ENCODE assay signal across 15 cellular contexts in genomic region chr10:34742456-34742855, GRCh38.
DNase-seq lines count a peak whose midpoint lies in the region; FAIRE-seq and TF ChIP-seq lines count a peak whose summit lies in the region.
"Had no signal": no experiment of that assay in that cellular context is flagged by ENCODE, and none has a peak within 500 bp of the region (broad histone marks: within the 10 kb centered on the region; RNA-seq: fewer than 3 reads in every experiment).

No MANE protein-coding gene starts in this region.

- peaks cover 25% of the 10 kb centered on the region for H4K20me1 ChIP-seq in Loucy (ENCODE audit: insufficient read depth, low read length, poor library complexity, severe bottlenecking)

- H2AFZ ChIP-seq in Loucy (ENCODE audit: low read length), result no peak overlapping the region
- H2AFZ ChIP-seq: PC-9 had no signal

- peak overlapping the region; percentile 67 to 68 for H3K27ac ChIP-seq in breast epithelium
- peak overlapping the region; percentile 91 for H3K27ac ChIP-seq in rectal smooth muscle tissue (ENCODE audit: low read depth, low read length)
- no peak overlapping the region for H3K27ac ChIP-seq in WERI-Rb-1
- H3K27ac ChIP-seq: C4-2B, PC-9, SJSA1 had no signal

- peaks cover 97% of the 10 kb centered on the region for H3K79me2 ChIP-seq in Loucy (ENCODE audit: insufficient read depth, low read length)

- DNase-seq in ELR (ENCODE audit: low read depth), result peak; percentile 72
- no peak for DNase-seq in breast epithelium (ENCODE audit: low spot score in 2 of 2)
- no peak for DNase-seq in WERI-Rb-1
- DNase-seq in NCI-H1436 treated with DMSO at 0.1 percent for 48 hours (lab: John Stamatoyannopoulos, UW), result no peak
- no peak for DNase-seq in H54 (ENCODE audit: insufficient read length, low spot score)
- DNase-seq in effector CD8-positive, alpha-beta T cell (lab: John Stamatoyannopoulos, UW), result no peak
- DNase-seq: GOT3, NCI-H146, NCI-H2081 treated with DMSO at 0.1 percent for 48 hours, NCI-H524, PC-9 had no signal

- peak overlapping the region; percentile 0 for H3K4me2 ChIP-seq in Loucy (ENCODE audit: low read depth, low read length, poor library complexity, severe bottlenecking)
- H3K4me2 ChIP-seq: PC-9 had no signal

- no peak for FAIRE-seq in H54 (lab: Jason Lieb, UNC)

- H3K9ac ChIP-seq in Loucy (ENCODE audit: low read depth, low read length, poor library complexity, severe bottlenecking) (no peak overlapping the region), rectal smooth muscle tissue (ENCODE audit: low read length) (no peak overlapping the region)

- no peaks in the 10 kb centered on the region for H3K36me3 ChIP-seq in Loucy (ENCODE audit: insufficient read depth, low read length)
- H3K36me3 ChIP-seq in breast epithelium, result no peaks in the 10 kb centered on the region
- H3K36me3 ChIP-seq in rectal smooth muscle tissue (ENCODE audit: control insufficient read depth, insufficient read depth, low read length), result no peaks in the 10 kb centered on the region
- H3K36me3 ChIP-seq in WERI-Rb-1, result no peaks in the 10 kb centered on the region
- H3K36me3 ChIP-seq: SJSA1 had no signal

- intact Hi-C loops in breast epithelium (cut with DNase I; ENCODE audit: low total_unique reads), result no loop called here

- H3K4me3 ChIP-seq in Loucy (ENCODE audit: low read length, poor library complexity, severe bottlenecking) (no peak overlapping the region), breast epithelium (no peak overlapping the region), rectal smooth muscle tissue (ENCODE audit: low read length) (no peak overlapping the region), WERI-Rb-1 (ENCODE audit: low read depth, low read length) (no peak overlapping the region)
- H3K4me3 ChIP-seq: PC-9, SJSA1 had no signal

- H3K9me2 ChIP-seq in Loucy (replicated peaks; ENCODE audit: low read depth, low read length), result no peaks in the 10 kb centered on the region

- no peak for TF ChIP-seq CTCF in Loucy (conservative IDR thresholded peaks at IDR 0.05; ENCODE audit: low read length)
- no peak for TF ChIP-seq CTCF in breast epithelium (IDR thresholded peaks at IDR 0.05)
- no peak for TF ChIP-seq CTCF in WERI-Rb-1 (IDR thresholded peaks at IDR 0.05; ENCODE audit: low read depth, low read length)

- no peaks in the 10 kb centered on the region for H3F3A ChIP-seq in Loucy (ENCODE audit: low read depth)

- peaks cover 65% of the 10 kb centered on the region for H3K4me1 ChIP-seq in Loucy (ENCODE audit: insufficient read depth, low read length, poor library complexity, severe bottlenecking)
- H3K4me1 ChIP-seq in breast epithelium, result peaks cover 0 to 6% of the 10 kb centered on the region in 2 donors
- H3K4me1 ChIP-seq in rectal smooth muscle tissue (ENCODE audit: control insufficient read depth, insufficient read depth, low read length), result peaks cover 27% of the 10 kb centered on the region

- TF ChIP-seq POLR2A in breast epithelium (IDR thresholded peaks at IDR 0.05) (no peak), H54 (IDR thresholded peaks at IDR 0.05; ENCODE audit: low read depth, low read length) (no peak)

- H3K27me3 ChIP-seq in Loucy (ENCODE audit: insufficient read depth, low read length, poor library complexity, severe bottlenecking) (no peaks in the 10 kb centered on the region), breast epithelium (no peaks in the 10 kb centered on the region), rectal smooth muscle tissue (ENCODE audit: control insufficient read depth, insufficient read depth, low read length) (no peaks in the 10 kb centered on the region), WERI-Rb-1 (ENCODE audit: insufficient read depth, low read depth, severe bottlenecking) (no peaks in the 10 kb centered on the region)
- H3K27me3 ChIP-seq: SJSA1 had no signal

- H3K9me3 ChIP-seq in Loucy (ENCODE audit: insufficient read depth, low read depth, low read length), result no peaks in the 10 kb centered on the region
- no peaks in the 10 kb centered on the region for H3K9me3 ChIP-seq in breast epithelium
- no peaks in the 10 kb centered on the region for H3K9me3 ChIP-seq in WERI-Rb-1 (ENCODE audit: severe bottlenecking)
- H3K9me3 ChIP-seq: SJSA1 had no signal
